In genomic region chr1:73953611-73954010, GRCh38 we compare ENCODE assay signal across 23 cellular contexts.
"Had no signal": no experiment of that assay in that cellular context is flagged by ENCODE, and none has a peak within 500 bp of the region (broad histone marks: within the 10 kb centered on the region; RNA-seq: fewer than 3 reads in every experiment).

No MANE protein-coding gene starts in this region.

- ATAC-seq: activated naive CD4-positive, alpha-beta T cell treated with anti-CD3 and anti-CD28 coated beads, Interleukin-2, amount 50 U/mL, for 72 hours; activated T-cell treated with anti-CD3 and anti-CD28 coated beads, Interleukin-2, amount 50 U/mL, for 72 hours; esophagus mucosa; WTC11 had no signal

- DNase-seq: activated CD4-positive, alpha-beta memory T cell treated with anti-CD3 and anti-CD28 coated beads, Interleukin-2, amount 10 ng/mL, durations not matched to agents 7 days and 5 days; activated CD4-positive, alpha-beta T cell treated with anti-CD3 and anti-CD28 coated beads for 1 hour; activated CD4-positive, alpha-beta T cell treated with anti-CD3 and anti-CD28 coated beads for 4 hours; activated CD4-positive, alpha-beta T cell treated with anti-CD3 and anti-CD28 coated beads, Interleukin-2, amount 10 ng/mL, durations not matched to agents 7 days and 5 days; activated CD4-positive, alpha-beta T cell treated with anti-CD3 and anti-CD28 coated beads, Interleukin-2, amount 50 U/mL, for 4 hours; activated CD8-positive, alpha-beta memory T cell treated with anti-CD3 and anti-CD28 coated beads, Interleukin-2, amount 50 U/mL, for 48 hours; activated gamma-delta T cell; activated naive CD4-positive, alpha-beta T cell; activated naive CD4-positive, alpha-beta T cell treated with anti-CD3 and anti-CD28 coated beads, Interleukin-2, amount 10 ng/mL, durations not matched to agents 7 days and 5 days; activated naive CD8-positive, alpha-beta T cell treated with anti-CD3 and anti-CD28 coated beads, Interleukin-2, amount 10 ng/mL, durations not matched to agents 7 days and 5 days; activated T-cell treated with anti-CD3 and anti-CD28 coated beads for 4 hours; activated T-cell treated with anti-CD3 and anti-CD28 coated beads, Interleukin-2, amount 50 U/mL, for 24 hours; activated T-cell treated with anti-CD3 and anti-CD28 coated beads, Interleukin-2, amount 50 U/mL, for 72 hours; brain microvascular endothelial cell; effector memory CD4-positive, alpha-beta T cell; endodermal cell; foreskin fibroblast; head of caudate nucleus; hippocampal formation; T-helper 2 cell had no signal
